In the genomic region with DNA sequence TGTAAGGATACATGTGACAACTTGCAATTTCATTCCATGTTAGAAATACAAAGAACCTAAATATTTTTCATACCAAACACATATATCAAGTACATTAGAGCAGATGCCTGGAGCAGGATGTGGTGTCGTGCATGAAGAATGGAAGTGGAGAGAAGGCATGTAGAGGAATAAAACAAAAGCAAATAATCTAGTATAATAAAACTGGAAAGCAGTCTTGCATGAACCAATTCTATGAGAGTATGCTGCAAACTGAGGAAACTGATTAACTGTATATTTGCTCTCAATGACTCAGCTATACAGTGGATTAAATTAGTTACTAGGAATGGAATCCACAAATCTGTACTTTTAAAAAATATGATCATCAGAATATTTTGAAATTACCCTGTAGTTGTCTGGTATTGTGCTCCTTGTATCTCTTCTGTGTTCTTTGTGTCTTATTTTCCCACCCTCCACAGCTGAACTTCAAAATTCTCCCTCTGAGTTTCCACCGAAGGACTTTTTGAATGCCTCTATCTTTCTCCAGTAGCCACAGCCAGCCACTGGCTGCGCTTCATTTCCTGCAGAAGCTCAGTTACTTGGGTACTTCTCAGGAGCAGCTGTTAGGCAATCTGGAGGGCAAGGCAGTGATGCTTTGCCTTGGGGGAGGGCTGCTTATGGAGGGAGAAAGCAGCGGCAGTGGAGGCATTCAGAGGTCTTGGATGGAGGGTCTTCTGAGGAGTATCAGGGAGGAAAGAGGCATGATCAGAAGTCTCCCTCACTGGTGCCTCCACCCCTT, we compare ENCODE assay signal across 28 cellular contexts.
"Had no signal": no experiment of that assay in that cellular context is flagged by ENCODE, and none has a peak within 500 bp of the region (broad histone marks: within the 10 kb centered on the region; RNA-seq: fewer than 3 reads in every experiment).

No MANE protein-coding gene starts in this region.

- H3K4me1 ChIP-seq: left ventricle myocardium inferior, right lobe of liver had no signal

- DNase-seq: activated CD4-positive, alpha-beta T cell treated with anti-CD3 and anti-CD28 coated beads for 36 hours; activated CD4-positive, CD25-positive, alpha-beta regulatory T cell; activated CD8-positive, alpha-beta memory T cell treated with anti-CD3 and anti-CD28 coated beads, Interleukin-2, amount 10 ng/mL, durations not matched to agents 7 days and 5 days; activated CD8-positive, alpha-beta T cell treated with anti-CD3 and anti-CD28 coated beads, Interleukin-2, amount 10 ng/mL, durations not matched to agents 7 days and 5 days; activated naive CD8-positive, alpha-beta T cell treated with anti-CD3 and anti-CD28 coated beads, Interleukin-2, amount 50 U/mL, for 24 hours; activated T-cell treated with anti-CD3 and anti-CD28 coated beads, Interleukin-2, amount 50 U/mL, for 48 hours; amygdala; central memory CD4-positive, alpha-beta T cell; effector CD4-positive, alpha-beta T cell; glutamatergic neuron; immature natural killer cell; kidney; left ventricle myocardium inferior; mucosa of descending colon; posterior cingulate gyrus; right lobe of liver; stimulated activated CD4-positive, alpha-beta T cell treated with anti-CD3 and anti-CD28 coated beads, Interleukin-4, amount 100 ng/mL, for 24 hours; trophoblast cell had no signal

- H3K4me1 Mint-ChIP-seq: activated CD4-positive, alpha-beta T cell treated with anti-CD3 and anti-CD28 coated beads for 36 hours; activated CD8-positive, alpha-beta memory T cell treated with anti-CD3 and anti-CD28 coated beads, Interleukin-2, amount 10 ng/mL, durations not matched to agents 7 days and 5 days; activated naive CD4-positive, alpha-beta T cell treated with anti-CD3 and anti-CD28 coated beads, Interleukin-2, amount 50 U/mL, for 24 hours; activated naive CD8-positive, alpha-beta T cell treated with anti-CD3 and anti-CD28 coated beads, Interleukin-2, amount 50 U/mL, for 24 hours; immature natural killer cell; nephron; stimulated activated effector memory CD8-positive, alpha-beta T cell treated with anti-CD3 and anti-CD28 coated beads, Interleukin-12 subunit alpha, Interleukin-12 subunit beta, amount 100 ng/mL, for 72 hours had no signal

- H3K4me3 ChIP-seq: left ventricle myocardium inferior, mucosa of descending colon, right lobe of liver, skin epidermis, thoracic aorta had no signal

- FAIRE-seq: frontal cortex, kidney, urothelium cell line had no signal

- H3K4me3 Mint-ChIP-seq: activated CD4-positive, alpha-beta T cell treated with anti-CD3 and anti-CD28 coated beads for 36 hours; activated CD8-positive, alpha-beta memory T cell treated with anti-CD3 and anti-CD28 coated beads, Interleukin-2, amount 10 ng/mL, durations not matched to agents 7 days and 5 days; activated CD8-positive, alpha-beta T cell treated with anti-CD3 and anti-CD28 coated beads, Interleukin-2, amount 10 ng/mL, durations not matched to agents 7 days and 5 days; activated naive CD4-positive, alpha-beta T cell treated with anti-CD3 and anti-CD28 coated beads, Interleukin-2, amount 50 U/mL, for 24 hours; activated naive CD8-positive, alpha-beta T cell treated with anti-CD3 and anti-CD28 coated beads, Interleukin-2, amount 50 U/mL, for 24 hours; dendritic cell treated with granulocyte-macrophage colony-stimulating factor and Interleukin-4, amounts not matched to agents 40 ng/mL and 50 ng/mL, for 4 days; immature natural killer cell; nephron; stimulated activated effector memory CD8-positive, alpha-beta T cell treated with anti-CD3 and anti-CD28 coated beads, Interleukin-12 subunit alpha, Interleukin-12 subunit beta, amount 100 ng/mL, for 72 hours; stimulated activated naive CD8-positive, alpha-beta T cell treated with anti-CD3 and anti-CD28 coated beads, Interleukin-15, Interleukin-2, amounts not matched to agents 100 ng/mL and 50 ng/mL, for 24 hours had no signal

- H3K27me3 Mint-ChIP-seq: activated CD4-positive, alpha-beta T cell treated with anti-CD3 and anti-CD28 coated beads for 36 hours; activated CD8-positive, alpha-beta memory T cell treated with anti-CD3 and anti-CD28 coated beads, Interleukin-2, amount 10 ng/mL, durations not matched to agents 7 days and 5 days; activated naive CD4-positive, alpha-beta T cell treated with anti-CD3 and anti-CD28 coated beads, Interleukin-2, amount 50 U/mL, for 24 hours; activated naive CD8-positive, alpha-beta T cell treated with anti-CD3 and anti-CD28 coated beads, Interleukin-2, amount 50 U/mL, for 24 hours; dendritic cell treated with granulocyte-macrophage colony-stimulating factor and Interleukin-4, amounts not matched to agents 40 ng/mL and 50 ng/mL, for 4 days; stimulated activated naive CD8-positive, alpha-beta T cell treated with anti-CD3 and anti-CD28 coated beads, Interleukin-15, Interleukin-2, amounts not matched to agents 100 ng/mL and 50 ng/mL, for 24 hours had no signal

- ATAC-seq: activated CD4-positive, alpha-beta T cell treated with anti-CD3 and anti-CD28 coated beads for 36 hours; activated CD8-positive, alpha-beta memory T cell treated with anti-CD3 and anti-CD28 coated beads, Interleukin-2, amount 10 ng/mL, durations not matched to agents 7 days and 5 days; activated CD8-positive, alpha-beta T cell treated with anti-CD3 and anti-CD28 coated beads, Interleukin-2, amount 10 ng/mL, durations not matched to agents 7 days and 5 days; activated naive CD8-positive, alpha-beta T cell treated with anti-CD3 and anti-CD28 coated beads, Interleukin-2, amount 50 U/mL, for 24 hours; mucosa of descending colon; right lobe of liver; stimulated activated effector memory CD8-positive, alpha-beta T cell treated with anti-CD3 and anti-CD28 coated beads, Interleukin-12 subunit alpha, Interleukin-12 subunit beta, amount 100 ng/mL, for 72 hours had no signal

- H3K36me3 Mint-ChIP-seq: activated CD8-positive, alpha-beta memory T cell treated with anti-CD3 and anti-CD28 coated beads, Interleukin-2, amount 10 ng/mL, durations not matched to agents 7 days and 5 days; activated naive CD4-positive, alpha-beta T cell treated with anti-CD3 and anti-CD28 coated beads, Interleukin-2, amount 50 U/mL, for 24 hours; stimulated activated effector memory CD8-positive, alpha-beta T cell treated with anti-CD3 and anti-CD28 coated beads, Interleukin-12 subunit alpha, Interleukin-12 subunit beta, amount 100 ng/mL, for 72 hours had no signal

- H3K27ac ChIP-seq: left ventricle myocardium inferior, right lobe of liver, skin epidermis, thoracic aorta had no signal

- H3K27ac Mint-ChIP-seq: activated CD4-positive, alpha-beta T cell treated with anti-CD3 and anti-CD28 coated beads for 36 hours; activated CD8-positive, alpha-beta memory T cell treated with anti-CD3 and anti-CD28 coated beads, Interleukin-2, amount 10 ng/mL, durations not matched to agents 7 days and 5 days; activated CD8-positive, alpha-beta T cell treated with anti-CD3 and anti-CD28 coated beads, Interleukin-2, amount 10 ng/mL, durations not matched to agents 7 days and 5 days; activated naive CD4-positive, alpha-beta T cell treated with anti-CD3 and anti-CD28 coated beads, Interleukin-2, amount 50 U/mL, for 24 hours; activated naive CD8-positive, alpha-beta T cell treated with anti-CD3 and anti-CD28 coated beads, Interleukin-2, amount 50 U/mL, for 24 hours; activated T-helper 2 cell treated with anti-CD3 and anti-CD28 coated beads, Interferon-gamma antibody, Interleukin-2, Interleukin-4, amounts not matched to agents 10 μg/mL and 5 μg/mL and 100 μg/mL, durations not matched to agents 14 hours and 24 hours and 36 hours; dendritic cell treated with granulocyte-macrophage colony-stimulating factor and Interleukin-4, amounts not matched to agents 40 ng/mL and 50 ng/mL, for 4 days; immature natural killer cell; nephron; stimulated activated effector memory CD8-positive, alpha-beta T cell treated with anti-CD3 and anti-CD28 coated beads, Interleukin-12 subunit alpha, Interleukin-12 subunit beta, amount 100 ng/mL, for 72 hours; stimulated activated naive CD8-positive, alpha-beta T cell treated with anti-CD3 and anti-CD28 coated beads, Interleukin-15, Interleukin-2, amounts not matched to agents 100 ng/mL and 50 ng/mL, for 24 hours had no signal

- H3K36me3 ChIP-seq: left ventricle myocardium inferior, right lobe of liver, thoracic aorta had no signal

- H3K9me3 ChIP-seq: right lobe of liver, thoracic aorta had no signal

- H3K27me3 ChIP-seq: right lobe of liver had no signal
